22 cellular contexts compared by ENCODE assay signal in genomic region chr2:207274541-207274940, GRCh38.
"Had no signal": no experiment of that assay in that cellular context is flagged by ENCODE, and none has a peak within 500 bp of the region (broad histone marks: within the 10 kb centered on the region; RNA-seq: fewer than 3 reads in every experiment).

No MANE protein-coding gene starts in this region.

- H3K36me3 Mint-ChIP-seq: activated naive CD8-positive, alpha-beta T cell; natural killer cell had no signal

- H3K36me3 ChIP-seq: colonic mucosa, left ventricle myocardium inferior, upper lobe of left lung, WERI-Rb-1 had no signal

- H3K27me3 ChIP-seq: body of pancreas, colonic mucosa, hepatocyte, testis, upper lobe of left lung had no signal

- H2AFZ ChIP-seq: hepatocyte had no signal

- H3K4me1 Mint-ChIP-seq: natural killer cell had no signal

- H3K79me2 ChIP-seq: hepatocyte had no signal

- H3K9me3 ChIP-seq: body of pancreas, colonic mucosa, left ventricle myocardium inferior, psoas muscle, testis, upper lobe of left lung had no signal

- H3K4me1 ChIP-seq: body of pancreas, colonic mucosa, psoas muscle, testis, upper lobe of left lung had no signal

- H3K4me3 ChIP-seq: body of pancreas, colonic mucosa, hepatocyte, left ventricle myocardium inferior, psoas muscle, testis, upper lobe of left lung had no signal

- H3K9me3 Mint-ChIP-seq: activated T-cell treated with anti-CD3 and anti-CD28 coated beads, Interleukin-2, amount 50 U/mL, for 4 hours; natural killer cell; stimulated activated naive CD8-positive, alpha-beta T cell treated with anti-CD3 and anti-CD28 coated beads, Interleukin-15, amount 100 ng/mL, for 72 hours had no signal

- H3K4me2 ChIP-seq: hepatocyte had no signal

- H3K4me3 Mint-ChIP-seq: activated CD4-positive, alpha-beta memory T cell treated with anti-CD3 and anti-CD28 coated beads, Interleukin-2, amount 10 ng/mL, durations not matched to agents 7 days and 5 days; activated CD4-positive, alpha-beta T cell treated with anti-CD3 and anti-CD28 coated beads for 36 hours; activated naive CD8-positive, alpha-beta T cell; activated T-cell treated with anti-CD3 and anti-CD28 coated beads, Interleukin-2, amount 50 U/mL, for 4 hours; natural killer cell; stimulated activated naive CD8-positive, alpha-beta T cell treated with anti-CD3 and anti-CD28 coated beads, Interleukin-15, amount 100 ng/mL, for 72 hours had no signal

- H3K27ac ChIP-seq: body of pancreas, colonic mucosa, hepatocyte, left ventricle myocardium inferior, psoas muscle, testis, upper lobe of left lung, WERI-Rb-1 had no signal

- H3K27me3 Mint-ChIP-seq: activated CD4-positive, alpha-beta memory T cell treated with anti-CD3 and anti-CD28 coated beads, Interleukin-2, amount 10 ng/mL, durations not matched to agents 7 days and 5 days; activated CD4-positive, alpha-beta T cell treated with anti-CD3 and anti-CD28 coated beads for 36 hours; activated naive CD8-positive, alpha-beta T cell; stimulated activated naive CD8-positive, alpha-beta T cell treated with anti-CD3 and anti-CD28 coated beads, Interleukin-15, amount 100 ng/mL, for 72 hours had no signal

- H3K27ac Mint-ChIP-seq: activated CD4-positive, alpha-beta memory T cell treated with anti-CD3 and anti-CD28 coated beads, Interleukin-2, amount 10 ng/mL, durations not matched to agents 7 days and 5 days; activated CD4-positive, alpha-beta T cell treated with anti-CD3 and anti-CD28 coated beads for 36 hours; activated naive CD8-positive, alpha-beta T cell; natural killer cell; stimulated activated naive CD8-positive, alpha-beta T cell treated with anti-CD3 and anti-CD28 coated beads, Interleukin-15, amount 100 ng/mL, for 72 hours had no signal

- DNase-seq: activated CD4-positive, alpha-beta memory T cell treated with anti-CD3 and anti-CD28 coated beads, Interleukin-2, amount 10 ng/mL, durations not matched to agents 7 days and 5 days; activated CD4-positive, alpha-beta T cell treated with anti-CD3 and anti-CD28 coated beads for 36 hours; activated effector memory CD4-positive, alpha-beta T cell treated with anti-CD3 and anti-CD28 coated beads, Interleukin-2, amount 50 U/mL, for 16 hours; activated T-cell treated with anti-CD3 and anti-CD28 coated beads, Interleukin-2, amount 50 U/mL, for 4 hours; amygdala; body of pancreas; caudate nucleus; colonic mucosa; effector CD4-positive, alpha-beta T cell; left ventricle myocardium inferior; mesendoderm; natural killer cell; nucleus accumbens; psoas muscle; stimulated activated CD4-positive, alpha-beta T cell treated with anti-CD3 and anti-CD28 coated beads, Interleukin-1b, Interleukin-23, amount 100 ng/mL, for 48 hours; stimulated activated naive CD8-positive, alpha-beta T cell treated with anti-CD3 and anti-CD28 coated beads, Interleukin-15, amount 100 ng/mL, for 72 hours; T-helper 1 cell; testis; upper lobe of left lung; WERI-Rb-1 had no signal
